ENCODE assay signal across 32 cellular contexts in the genomic region with DNA sequence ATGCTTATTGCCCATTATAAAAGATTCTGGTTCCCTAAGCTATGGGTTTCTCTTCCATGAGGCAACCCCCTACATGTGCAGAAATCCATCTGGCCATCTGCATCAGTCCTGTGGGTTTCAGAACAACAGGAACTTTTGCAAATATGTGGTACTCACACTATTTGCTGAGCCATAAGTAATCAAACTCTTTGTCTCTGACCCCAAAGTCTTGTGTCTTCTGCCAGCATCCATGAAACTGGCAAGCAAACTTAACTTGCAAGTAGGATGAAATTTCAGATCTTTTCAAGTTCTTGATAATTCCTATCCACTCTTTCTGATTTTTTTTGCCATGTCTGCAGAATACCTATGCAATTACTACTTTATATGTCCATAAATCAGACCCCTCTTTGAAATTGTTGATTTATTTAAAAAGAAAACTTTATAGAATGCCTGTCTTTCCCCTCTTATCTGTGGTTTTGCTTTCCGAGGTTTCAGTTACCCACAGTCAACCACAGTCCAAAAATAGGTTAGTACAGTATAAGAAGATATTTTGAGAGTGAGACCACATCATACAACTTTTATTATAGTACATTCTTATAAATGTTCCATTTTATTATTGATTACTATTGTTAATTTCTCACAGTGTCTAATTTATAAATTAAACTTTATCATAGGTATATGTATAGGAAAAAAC.
DNase-seq lines count a peak whose midpoint lies in the region; ATAC-seq and TF ChIP-seq lines count a peak whose summit lies in the region.
"Had no signal": no experiment of that assay in that cellular context is flagged by ENCODE, and none has a peak within 500 bp of the region (broad histone marks: within the 10 kb centered on the region; RNA-seq: fewer than 3 reads in every experiment).

No MANE protein-coding gene starts in this region.

- H3K4me1 ChIP-seq in GM23338 (ENCODE audit: insufficient read depth): no peaks in the 10 kb centered on the region
- H3K4me1 ChIP-seq: parathyroid adenoma had no signal

- H3K4me1 Mint-ChIP-seq in GM23338: peaks cover 4% of the 10 kb centered on the region; the same call in 2 of the 3 replicates
- H3K4me1 Mint-ChIP-seq: CD4-positive, alpha-beta memory T cell; T-helper 17 cell had no signal

- H3K36me3 Mint-ChIP-seq in GM23338 (ENCODE audit: low read depth): 0 out of 3 replicates have a peak, but pooled peaks cover 5% of the 10 kb centered on the region
- H3K36me3 Mint-ChIP-seq: CD4-positive, alpha-beta memory T cell; IgD-negative memory B cell had no signal

- no peaks in the 10 kb centered on the region for H3K79me2 ChIP-seq in GM23338 (replicated peaks; ENCODE audit: insufficient read depth)
- H3K79me2 ChIP-seq: hepatocyte, parathyroid adenoma had no signal

- H3K27ac Mint-ChIP-seq in GM23338: no peak overlapping the region
- H3K27ac Mint-ChIP-seq: activated CD8-positive, alpha-beta T cell treated with anti-CD3 and anti-CD28 coated beads, Interleukin-2, amount 10 ng/mL, durations not matched to agents 7 days and 5 days; activated naive CD4-positive, alpha-beta T cell treated with anti-CD3 and anti-CD28 coated beads for 36 hours; CD4-positive, alpha-beta memory T cell; IgD-negative memory B cell; T-helper 17 cell had no signal

- H3K4me2 ChIP-seq in GM23338: no peak overlapping the region
- H3K4me2 ChIP-seq: hepatocyte had no signal

- no peak for ATAC-seq in GM23338
- no peak for ATAC-seq in left colon
- ATAC-seq: activated CD8-positive, alpha-beta T cell treated with anti-CD3 and anti-CD28 coated beads, Interleukin-2, amount 10 ng/mL, durations not matched to agents 7 days and 5 days; PC-3; T-helper 17 cell had no signal

- DNase-seq in NOMO-1 (lab: John Stamatoyannopoulos, UW; ENCODE audit: unreplicated experiment in 2 of 2) (peak; percentile 0 to 51), NOMO-1 treated with dmso at 0.1 percent for 144 hours (lab: John Stamatoyannopoulos, UW; ENCODE audit: unreplicated experiment) (no peak), NOMO-1 treated with DMSO at 0.1 percent for 48 hours (lab: John Stamatoyannopoulos, UW; ENCODE audit: unreplicated experiment) (peak; percentile 54), astrocyte of the hippocampus (ENCODE audit: low read depth, low spot score) (peak; percentile 49), NCI-H446 treated with DMSO at 0.1 percent for 48 hours (lab: John Stamatoyannopoulos, UW) (no peak), GM23338 (ENCODE audit: low spot score) (no peak), left colon (no peak)
- DNase-seq in NK-92 treated with Interleukin-12 subunit alpha and Interleukin-12 subunit beta, amount 100 ng/mL, for 24 hours (lab: John Stamatoyannopoulos, UW): no peak
- DNase-seq: activated CD8-positive, alpha-beta T cell treated with anti-CD3 and anti-CD28 coated beads, Interleukin-2, amount 10 ng/mL, durations not matched to agents 7 days and 5 days; activated naive CD4-positive, alpha-beta T cell treated with anti-CD3 and anti-CD28 coated beads for 36 hours; AML-193; amniotic stem cell; CD4-positive, alpha-beta memory T cell; GOT3; MG63; NCI-H1436 treated with DMSO at 0.1 percent for 48 hours; NCI-H2081 treated with DMSO at 0.1 percent for 48 hours; NCI-H345; NCI-H774; PC-3; retina; SHP77; stimulated activated naive CD4-positive, alpha-beta T cell; T-helper 17 cell; upper lobe of left lung had no signal

- peaks cover 8% of the 10 kb centered on the region; the same call in 2 of the 3 replicates for H3K9me3 Mint-ChIP-seq in GM23338
- H3K9me3 Mint-ChIP-seq: activated naive CD4-positive, alpha-beta T cell treated with anti-CD3 and anti-CD28 coated beads for 36 hours; CD4-positive, alpha-beta memory T cell; neural crest cell had no signal

- TF ChIP-seq CTCF in GM23338 (conservative IDR thresholded peaks at IDR 0.05; ENCODE audit: low read depth in 2 of 2): no peak

- peaks cover 5% of the 10 kb centered on the region for H3K27me3 Mint-ChIP-seq in GM23338 (ENCODE audit: insufficient read depth, low read depth, poor library complexity)
- H3K27me3 Mint-ChIP-seq: IgD-negative memory B cell had no signal

- intact Hi-C loops in left colon (cut with DNase I, micrococcal nuclease): no loop called here

- H3K4me3 Mint-ChIP-seq in GM23338: no peak overlapping the region
- H3K4me3 Mint-ChIP-seq: activated CD8-positive, alpha-beta T cell treated with anti-CD3 and anti-CD28 coated beads, Interleukin-2, amount 10 ng/mL, durations not matched to agents 7 days and 5 days; activated naive CD4-positive, alpha-beta T cell treated with anti-CD3 and anti-CD28 coated beads for 36 hours; CD4-positive, alpha-beta memory T cell; IgD-negative memory B cell; neural crest cell; T-helper 17 cell had no signal

- no peak overlapping the region for H3K27ac ChIP-seq in GM23338 (ENCODE audit: low read depth)
- H3K27ac ChIP-seq: 22Rv1, hepatocyte, parathyroid adenoma, suprapubic skin, upper lobe of left lung had no signal

- H3K36me3 ChIP-seq in GM23338 (ENCODE audit: insufficient read depth): no peaks in the 10 kb centered on the region
- H3K36me3 ChIP-seq: MG63, suprapubic skin, upper lobe of left lung had no signal

- no peaks in the 10 kb centered on the region for H3K27me3 ChIP-seq in GM23338 (ENCODE audit: insufficient read depth)
- H3K27me3 ChIP-seq: hepatocyte, MG63, suprapubic skin, upper lobe of left lung had no signal

- H3K9me2 ChIP-seq in GM23338 (ENCODE audit: insufficient read depth): no peaks in the 10 kb centered on the region

- H2AFZ ChIP-seq in GM23338: no peak overlapping the region
- H2AFZ ChIP-seq: hepatocyte, parathyroid adenoma had no signal

- no peak overlapping the region for H3K4me3 ChIP-seq in GM23338
- H3K4me3 ChIP-seq: hepatocyte, MG63, skin epidermis, suprapubic skin, upper lobe of left lung had no signal

- no peaks in the 10 kb centered on the region for H4K20me1 ChIP-seq in GM23338 (replicated peaks; ENCODE audit: insufficient read depth)

- no peaks in the 10 kb centered on the region for H3F3A ChIP-seq in GM23338 (replicated peaks; ENCODE audit: low read depth)

TF ChIP-seq in GM23338, 12 proteins besides CTCF, POLR2A, EP300 and RAD21 (continues in another document):
- no peak for TF ChIP-seq JUNB (IDR thresholded peaks at IDR 0.05; ENCODE audit: unreplicated experiment)
- TF ChIP-seq ZNF114 (CRISPR knock-in tag; IDR thresholded peaks at IDR 0.05): no peak
- TF ChIP-seq ZNF462 (CRISPR knock-in tag; IDR thresholded peaks at IDR 0.05): no peak
- TF ChIP-seq NANOG (IDR thresholded peaks at IDR 0.05; ENCODE audit: borderline replicate concordance): no peak
- TF ChIP-seq STAT1 (IDR thresholded peaks at IDR 0.05; ENCODE audit: unreplicated experiment): no peak
- TF ChIP-seq EZH2 (IDR thresholded peaks at IDR 0.05; ENCODE audit: low read depth, unreplicated experiment): no peak

Comparison
In these comparisons a context has a peak if more than half of its experiments do, and no peak if none do; other contexts are left out.
1. DNase-seq: peak in NOMO-1 (2 of 2), NOMO-1 treated with DMSO at 0.1 percent for 48 hours (single experiment) and astrocyte of the hippocampus (single experiment); none in NOMO-1 treated with dmso at 0.1 percent for 144 hours (single experiment), NCI-H446 treated with DMSO at 0.1 percent for 48 hours (single experiment), NK-92 treated with Interleukin-12 subunit alpha and Interleukin-12 subunit beta, amount 100 ng/mL, for 24 hours (single experiment), GM23338 (single experiment) and left colon (0 of 2).